1 cellular context compared by ENCODE assay signal in the genomic region with DNA sequence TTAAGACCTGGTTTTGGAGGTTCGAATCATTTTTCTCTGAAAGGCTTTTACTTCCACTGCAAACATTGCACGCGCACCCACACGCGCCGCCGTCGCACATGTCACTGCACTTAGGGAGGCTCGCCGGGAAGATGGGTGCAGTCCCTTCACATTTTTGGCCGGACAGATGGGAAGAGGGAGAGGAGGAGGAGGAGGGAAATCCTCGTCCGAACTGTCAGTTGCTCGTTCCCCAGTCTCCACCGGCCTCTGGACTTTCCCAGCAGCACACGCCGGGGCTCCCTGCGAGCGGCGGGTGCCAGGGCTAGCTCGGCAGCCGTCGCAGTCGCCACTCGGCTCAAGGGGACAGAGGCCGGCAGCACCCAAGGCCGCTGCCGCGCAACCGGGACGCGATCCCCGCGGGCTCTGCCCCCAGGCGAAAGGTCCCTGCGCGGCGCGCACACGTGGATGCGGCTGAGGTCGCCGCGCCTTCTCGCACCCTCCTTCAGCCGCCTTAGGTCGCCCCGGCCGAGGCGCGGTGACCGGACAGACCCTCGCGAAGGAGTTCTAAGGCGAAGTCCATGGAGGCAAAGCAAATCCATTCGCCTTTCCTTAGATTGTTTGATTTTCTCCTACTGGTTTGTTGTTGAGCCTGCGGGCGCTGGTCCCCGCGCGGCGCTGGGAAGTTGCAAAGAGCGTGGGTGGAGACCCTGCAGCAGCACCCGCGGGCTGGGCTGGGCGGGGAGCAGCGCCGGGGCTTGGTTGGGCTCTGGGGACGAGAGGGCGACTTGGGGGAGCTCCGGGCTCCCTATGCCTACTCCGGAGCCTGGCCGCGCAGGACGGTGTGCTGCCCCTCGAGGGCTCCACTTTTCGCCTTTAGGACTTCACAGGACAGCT.
TF ChIP-seq lines count a peak whose summit lies in the region.

No MANE protein-coding gene starts in this region.

TF ChIP-seq in K562, 482 proteins besides CTCF, POLR2A, EP300 and RAD21 (continued from another document):
- TF ChIP-seq SIX5 (IDR thresholded peaks at IDR 0.05; ENCODE audit: borderline replicate concordance in 1 of 2, insufficient read depth in 1 of 2, low read depth in 1 of 2, low read length in 2 of 2) (no peak), CCNT2 (IDR thresholded peaks at IDR 0.05; ENCODE audit: borderline replicate concordance, extremely low read depth, insufficient read length, low read depth, low read length) (no peak), SAFB (IDR thresholded peaks at IDR 0.05; ENCODE audit: borderline replicate concordance, low read depth, low read length) (0 out of 2 replicates have a peak, but pooled peaks have one; percentile 29), MAZ (CRISPR knock-in tag; conservative IDR thresholded peaks at IDR 0.05 in 1 of 2, IDR thresholded peaks at IDR 0.05 in 1 of 2) (peak in 1 of 2 experiments; percentile 27; a peak in 1 of 4 replicates), ZBTB9 (CRISPR knock-in tag; IDR thresholded peaks at IDR 0.05) (peak; percentile 9; the same call in 1 of the 2 replicates), ZNF282 (CRISPR knock-in tag; IDR thresholded peaks at IDR 0.05) (no peak), ZNF512 (tag; IDR thresholded peaks at IDR 0.05) (no peak), SAP30 (IDR thresholded peaks at IDR 0.05; ENCODE audit: borderline replicate concordance, insufficient read depth, low read depth, low read length, poor library complexity, severe bottlenecking) (peak; percentile 83), KDM5B (IDR thresholded peaks at IDR 0.05; ENCODE audit: insufficient replicate concordance, low read depth, low read length) (peak; percentile 18), ZNF311 (CRISPR knock-in tag; IDR thresholded peaks at IDR 0.05) (no peak), ZBED1 (IDR thresholded peaks at IDR 0.05) (no peak), UBTF (IDR thresholded peaks at IDR 0.05; ENCODE audit: borderline replicate concordance in 1 of 2, low read depth in 2 of 2, low read length in 2 of 2) (no peak), MAX (CRISPR knock-in tag; IDR thresholded peaks at IDR 0.05) (peak; percentile 82), EWSR1 (IDR thresholded peaks at IDR 0.05; ENCODE audit: borderline replicate concordance, low read depth, partially characterized antibody) (no peak), CEBPB (tag; IDR thresholded peaks at IDR 0.05) (no peak), XRCC5 (IDR thresholded peaks at IDR 0.05; ENCODE audit: low read depth, low read length) (no peak), CC2D1A (IDR thresholded peaks at IDR 0.05) (no peak), MCM3 (IDR thresholded peaks at IDR 0.05) (no peak), PBX2 (CRISPR knock-in tag; IDR thresholded peaks at IDR 0.05; ENCODE audit: low read depth) (no peak), PBX2 (tag; conservative IDR thresholded peaks at IDR 0.05; ENCODE audit: low read depth) (no peak), ZNF124 (CRISPR knock-in tag; IDR thresholded peaks at IDR 0.05) (no peak), U2AF1 (optimal IDR thresholded peaks at IDR 0.05; ENCODE audit: low read depth, low read length) (no peak), PHF21A (IDR thresholded peaks at IDR 0.05; ENCODE audit: borderline replicate concordance, low read depth) (0 out of 2 replicates have a peak, but pooled peaks have one; percentile 4), EGR1 (conservative IDR thresholded peaks at IDR 0.05) (peak; percentile 77), ELF4 (CRISPR knock-in tag; IDR thresholded peaks at IDR 0.05) (no peak), PHF8 (IDR thresholded peaks at IDR 0.05; ENCODE audit: borderline replicate concordance, low read length) (peak; percentile 36; the same call in 1 of the 2 replicates), TFAM (CRISPR knock-in tag; conservative IDR thresholded peaks at IDR 0.05) (no peak), HNRNPL (IDR thresholded peaks at IDR 0.05; ENCODE audit: low read depth, low read length) (0 out of 2 replicates have a peak, but pooled peaks have one; percentile 33), ASH1L (IDR thresholded peaks at IDR 0.05; ENCODE audit: borderline replicate concordance, low read depth, partially characterized antibody) (no peak), NONO (IDR thresholded peaks at IDR 0.05; ENCODE audit: low read depth in 2 of 2, low read length in 1 of 2) (0 out of 4 replicates have a peak, but pooled peaks of 1 of the 2 experiments have one; percentile 7), STAG1 (CRISPR knock-in tag; IDR thresholded peaks at IDR 0.05; ENCODE audit: borderline replicate concordance) (0 out of 2 replicates have a peak, but pooled peaks have one; percentile 14), TEAD1 (CRISPR knock-in tag; IDR thresholded peaks at IDR 0.05) (0 out of 4 replicates have a peak, but pooled peaks of 1 of the 2 experiments have one; percentile 3), EP400 (IDR thresholded peaks at IDR 0.05) (peak; percentile 51; the same call in 1 of the 2 replicates), ETV6 (IDR thresholded peaks at IDR 0.05; ENCODE audit: borderline replicate concordance in 1 of 2, low read depth in 2 of 2, low read length in 1 of 2) (no peak), ETV6 (CRISPR knock-in tag; IDR thresholded peaks at IDR 0.05; ENCODE audit: borderline replicate concordance) (no peak), MNT (conservative IDR thresholded peaks at IDR 0.05) (peak; percentile 75 to 82; a peak in 3 of 4 replicates), FIP1L1 (IDR thresholded peaks at IDR 0.05; ENCODE audit: low read depth, low read length, poor library complexity, severe bottlenecking) (peak; percentile 59), MXI1 (IDR thresholded peaks at IDR 0.05; ENCODE audit: low read depth, low read length) (peak; percentile 74), NR4A1 (CRISPR knock-in tag; IDR thresholded peaks at IDR 0.05) (0 out of 2 replicates have a peak, but pooled peaks have one; percentile 75), NR4A1 (tag; IDR thresholded peaks at IDR 0.05) (no peak), ZFX (CRISPR knock-in tag; IDR thresholded peaks at IDR 0.05) (peak; percentile 32), FOXK1 (CRISPR knock-in tag; IDR thresholded peaks at IDR 0.05; ENCODE audit: borderline replicate concordance) (no peak)
- TF ChIP-seq, protein P1, sequence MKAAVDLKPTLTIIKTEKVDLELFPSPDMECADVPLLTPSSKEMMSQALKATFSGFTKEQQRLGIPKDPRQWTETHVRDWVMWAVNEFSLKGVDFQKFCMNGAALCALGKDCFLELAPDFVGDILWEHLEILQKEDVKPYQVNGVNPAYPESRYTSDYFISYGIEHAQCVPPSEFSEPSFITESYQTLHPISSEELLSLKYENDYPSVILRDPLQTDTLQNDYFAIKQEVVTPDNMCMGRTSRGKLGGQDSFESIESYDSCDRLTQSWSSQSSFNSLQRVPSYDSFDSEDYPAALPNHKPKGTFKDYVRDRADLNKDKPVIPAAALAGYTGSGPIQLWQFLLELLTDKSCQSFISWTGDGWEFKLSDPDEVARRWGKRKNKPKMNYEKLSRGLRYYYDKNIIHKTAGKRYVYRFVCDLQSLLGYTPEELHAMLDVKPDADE (conservative IDR thresholded peaks at IDR 0.05; ENCODE audit: control insufficient read depth, low read depth, low read length) = peak; percentile 63
